8 cellular contexts compared by ENCODE assay signal in genomic region chr20:49344975-49345374, GRCh38.
DNase-seq lines count a peak whose midpoint lies in the region; ATAC-seq, FAIRE-seq and TF ChIP-seq lines count a peak whose summit lies in the region.

No MANE protein-coding gene starts in this region.

- no peaks in the 10 kb centered on the region for H3K27me3 ChIP-seq in hepatocyte

- no peaks in the 10 kb centered on the region for H3K9me2 ChIP-seq in hepatocyte (replicated peaks; ENCODE audit: insufficient read depth)

- FAIRE-seq in HTR-8/SVneo (lab: Jason Lieb, UNC), result peak; percentile 100

- WGBS in hepatocyte (ENCODE audit: low lambda C conversion rate, missing lambda C conversion rate), result 39% methylated on average over 9 of the region's 9 CpGs

- in situ Hi-C loops in astrocyte of the cerebellum (cut with HindIII; ENCODE audit: low sequenced_read_pairs), result no loop called here

- ATAC-seq in GM21723 (IDR thresholded peaks at IDR 0.05; ENCODE audit: unreplicated experiment), result no peak

- no peak overlapping the region for H3K27ac ChIP-seq in hepatocyte

- H3K79me2 ChIP-seq in hepatocyte, result no peaks in the 10 kb centered on the region

- H3K4me2 ChIP-seq in hepatocyte, result no peak overlapping the region

- H3K4me1 ChIP-seq in hepatocyte (ENCODE audit: insufficient read depth), result no peaks in the 10 kb centered on the region

- H3K4me3 ChIP-seq in astrocyte of the cerebellum (ENCODE audit: low read depth, low read length) (no peak overlapping the region), hepatocyte (no peak overlapping the region)

- no peak for TF ChIP-seq CTCF in astrocyte of the cerebellum (IDR thresholded peaks at IDR 0.05; ENCODE audit: low read depth, low read length, missing control alignments)
- TF ChIP-seq CTCF in hepatocyte (IDR thresholded peaks at IDR 0.05; ENCODE audit: poor library complexity), result no peak

- DNase-seq in HTR-8/SVneo (ENCODE audit: insufficient read length, low spot score), result peak; percentile 100
- peak; percentile 83 for DNase-seq in astrocyte of the cerebellum (ENCODE audit: low read depth)
- DNase-seq in hepatocyte (ENCODE audit: low spot score), result peak; percentile 79
- peak; percentile 91 for DNase-seq in stromal cell of bone marrow (ENCODE audit: low read depth)
- DNase-seq in stimulated activated naive CD4-positive, alpha-beta T cell (lab: John Stamatoyannopoulos, UW), result no peak
- no peak for DNase-seq in COLO668 (lab: John Stamatoyannopoulos, UW; ENCODE audit: unreplicated experiment)
- DNase-seq in RPMI8226, result no peak

- no peaks in the 10 kb centered on the region for H4K20me1 ChIP-seq in hepatocyte (ENCODE audit: insufficient read depth, poor library complexity, severe bottlenecking)

- no peaks in the 10 kb centered on the region for H3K36me3 ChIP-seq in hepatocyte (replicated peaks; ENCODE audit: insufficient read depth, low read depth)

- H2AFZ ChIP-seq in hepatocyte, result no peak overlapping the region

- no peaks in the 10 kb centered on the region for H3K9me3 ChIP-seq in hepatocyte (ENCODE audit: low read depth)

Comparison
In these comparisons a context has a peak if more than half of its experiments do, and no peak if none do; other contexts are left out.
1. DNase-seq: peak in HTR-8/SVneo (single experiment), astrocyte of the cerebellum (single experiment), hepatocyte (single experiment) and stromal cell of bone marrow (single experiment); none in stimulated activated naive CD4-positive, alpha-beta T cell (0 of 6), COLO668 (single experiment) and RPMI8226 (single experiment).